9 cellular contexts compared by ENCODE assay signal in the genomic region with DNA sequence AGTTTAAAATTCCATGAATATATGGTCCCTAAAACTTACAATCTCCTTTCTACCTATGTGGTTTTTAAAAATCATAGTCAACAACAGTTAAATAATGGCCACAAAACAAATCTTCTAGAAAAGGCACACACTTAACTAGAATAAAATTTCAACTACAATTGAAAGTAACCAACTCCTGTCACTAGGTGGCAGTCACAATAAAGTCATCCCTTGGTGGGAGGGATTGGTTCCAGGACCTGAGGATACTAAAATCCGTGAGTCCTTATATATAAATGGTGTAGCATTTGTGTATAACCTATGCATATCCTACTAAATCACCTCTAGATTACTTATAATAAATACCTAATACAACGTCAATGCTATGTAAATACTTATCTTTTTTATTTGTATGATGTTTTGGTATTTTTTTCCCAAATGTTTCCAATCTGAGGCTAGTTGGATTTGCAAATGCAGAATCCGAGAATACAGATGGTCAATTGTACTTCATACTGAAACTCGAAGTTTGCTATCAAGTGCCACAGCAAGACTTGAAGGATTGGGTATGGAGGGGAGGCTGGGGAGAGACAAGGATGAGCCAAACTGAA.
DNase-seq lines count a peak whose midpoint lies in the region; ATAC-seq and TF ChIP-seq lines count a peak whose summit lies in the region.
"Had no signal": no experiment of that assay in that cellular context is flagged by ENCODE, and none has a peak within 500 bp of the region (broad histone marks: within the 10 kb centered on the region; RNA-seq: fewer than 3 reads in every experiment).

No MANE protein-coding gene starts in this region.

- H3K27ac ChIP-seq in CD4-positive, alpha-beta T cell (ENCODE audit: low read depth, low read length) = no peak overlapping the region
- peak overlapping the region; percentile 43 for H3K27ac ChIP-seq in PC-9
- peak overlapping the region; percentile 77 for H3K27ac ChIP-seq in mesodermal cell (ENCODE audit: low read depth, low read length, severe bottlenecking)

- H3K4me1 ChIP-seq in PC-9 (replicated peaks; ENCODE audit: insufficient read depth) = peaks cover 13% of the 10 kb centered on the region
- peaks cover 18% of the 10 kb centered on the region for H3K4me1 ChIP-seq in endocrine pancreas (ENCODE audit: control insufficient read depth, insufficient read depth, low read length)
- no peaks in the 10 kb centered on the region for H3K4me1 ChIP-seq in mesodermal cell (ENCODE audit: control insufficient read depth, insufficient read depth, low read length, poor library complexity, severe bottlenecking)

- H3K9ac ChIP-seq in endocrine pancreas (ENCODE audit: control insufficient read depth, insufficient read depth, low read length) = peak overlapping the region; percentile 30

- H3K27me3 ChIP-seq in CD4-positive, alpha-beta T cell (ENCODE audit: control insufficient read depth, insufficient read depth, low read length) = no peaks in the 10 kb centered on the region
- H3K27me3 ChIP-seq in PC-9 (ENCODE audit: insufficient read depth, low read depth) (no peaks in the 10 kb centered on the region), endocrine pancreas (ENCODE audit: control insufficient read depth, insufficient read depth, low read length) (no peaks in the 10 kb centered on the region)

- H3F3A ChIP-seq in PC-9 (ENCODE audit: insufficient read depth, low read depth) = peaks cover 11% of the 10 kb centered on the region

- 51 to 71% methylated on average over 2 of the region's 4 CpGs for WGBS in mesodermal cell (ENCODE audit: insufficient coverage in 2 of 2), 2 experiments

- H3K27me3 Mint-ChIP-seq in CD4-positive, alpha-beta T cell = no peaks in the 10 kb centered on the region

- H3K4me3 ChIP-seq in PC-9 = no peak overlapping the region
- no peak overlapping the region for H3K4me3 ChIP-seq in endocrine pancreas (ENCODE audit: control insufficient read depth, insufficient read depth, low read length)
- H3K4me3 ChIP-seq in mesodermal cell (ENCODE audit: extremely low read depth, insufficient read depth, low read length, poor library complexity, severe bottlenecking) = no peak overlapping the region

- POLR2A ChIA-PET in CD4-positive, alpha-beta T cell (lab: Charles Lee) = no interaction called here
- POLR2A ChIA-PET in PC-9 (lab: Charles Lee; ENCODE audit: unreplicated experiment) = interaction anchor here (0.6 kb wide), 1 partner anchor 65 kb away, joined by 3 read pairs; no protein-coding TSS in a partner anchor

- H3K27ac Mint-ChIP-seq in CD4-positive, alpha-beta T cell = no peak overlapping the region

- intact Hi-C loops in CD4-positive, alpha-beta T cell (cut with DNase I, micrococcal nuclease) = loop anchor here (2.0 to 5.0 kb wide), 2 partner anchors 25 to 110 kb away; no protein-coding TSS in a partner anchor
- intact Hi-C loops in PC-9 (cut with micrococcal nuclease; ENCODE audit: unreplicated experiment) = loop anchor here (1.0 kb wide), 3 partner anchors 46 to 110 kb away; no protein-coding TSS in a partner anchor

- no peak overlapping the region for H2AFZ ChIP-seq in PC-9

- no peaks in the 10 kb centered on the region for H3K9me3 ChIP-seq in CD4-positive, alpha-beta T cell (ENCODE audit: control insufficient read depth, low read length)
- H3K9me3 ChIP-seq in PC-9 (ENCODE audit: insufficient read depth, low read depth) = no peaks in the 10 kb centered on the region
- no peaks in the 10 kb centered on the region for H3K9me3 ChIP-seq in endocrine pancreas (ENCODE audit: control insufficient read depth, low read length)
- H3K9me3 ChIP-seq in mesodermal cell (ENCODE audit: control insufficient read depth, low read length) = no peaks in the 10 kb centered on the region

- H3K36me3 Mint-ChIP-seq in CD4-positive, alpha-beta T cell (ENCODE audit: low read depth) = no peaks in the 10 kb centered on the region
- H3K36me3 Mint-ChIP-seq: naive thymus-derived CD8-positive, alpha-beta T cell had no signal

- peak overlapping the region; percentile 34 for H3K4me2 ChIP-seq in PC-9

- H3K79me2 ChIP-seq in PC-9 (ENCODE audit: low read depth) = 0 out of 2 replicates have a peak, but pooled peaks cover 4% of the 10 kb centered on the region

- ATAC-seq in CD4-positive, alpha-beta T cell (ENCODE audit: poor library complexity) = no peak
- ATAC-seq in HG02798 (IDR thresholded peaks at IDR 0.05; ENCODE audit: poor library complexity, unreplicated experiment) = peak; percentile 39
- ATAC-seq in HG03354 (IDR thresholded peaks at IDR 0.05; ENCODE audit: poor library complexity, severe bottlenecking, unreplicated experiment) = no peak
- no peak for ATAC-seq in HG03045 (IDR thresholded peaks at IDR 0.05; ENCODE audit: unreplicated experiment)
- ATAC-seq in GM19397 (IDR thresholded peaks at IDR 0.05; ENCODE audit: unreplicated experiment) = no peak
- ATAC-seq: naive thymus-derived CD8-positive, alpha-beta T cell had no signal

- no peaks in the 10 kb centered on the region for H3K9me2 ChIP-seq in PC-9 (ENCODE audit: insufficient read depth)

- TF ChIP-seq CTCF in CD4-positive, alpha-beta T cell (IDR thresholded peaks at IDR 0.05) = peak; percentile 57
- peak; percentile 66 for TF ChIP-seq CTCF in PC-9 (conservative IDR thresholded peaks at IDR 0.05)

- H3K9me3 Mint-ChIP-seq in CD4-positive, alpha-beta T cell = no peaks in the 10 kb centered on the region

- DNase-seq in CD4-positive, alpha-beta T cell = no peak
- no peak for DNase-seq in PC-9

- no peaks in the 10 kb centered on the region; the same call in 1 of the 2 replicates for H4K20me1 ChIP-seq in PC-9 (ENCODE audit: insufficient read depth)

- H3K4me1 Mint-ChIP-seq in CD4-positive, alpha-beta T cell (ENCODE audit: low read depth) = no peaks in the 10 kb centered on the region

- CTCF ChIA-PET in CD4-positive, alpha-beta T cell (lab: Charles Lee) = no interaction called here
- CTCF ChIA-PET in PC-9 (lab: Charles Lee) = interaction anchor here (1.0 to 1.4 kb wide), 4 partner anchors 8 to 110 kb away, joined by 3 to 19 read pairs (median 5); no protein-coding TSS in a partner anchor

- H3K4me3 Mint-ChIP-seq in CD4-positive, alpha-beta T cell = no peak overlapping the region
- H3K4me3 Mint-ChIP-seq: naive thymus-derived CD8-positive, alpha-beta T cell had no signal

- H3K36me3 ChIP-seq in PC-9 (ENCODE audit: low read depth) (no peaks in the 10 kb centered on the region), endocrine pancreas (ENCODE audit: control insufficient read depth, insufficient read depth, low read length) (no peaks in the 10 kb centered on the region), mesodermal cell (ENCODE audit: control insufficient read depth, insufficient read depth, low read length) (no peaks in the 10 kb centered on the region)

- no TSS peak for BruUV-seq in PC-9 (replicated peaks; lab: Mats Ljungman, UMichigan)
